In the genomic region with DNA sequence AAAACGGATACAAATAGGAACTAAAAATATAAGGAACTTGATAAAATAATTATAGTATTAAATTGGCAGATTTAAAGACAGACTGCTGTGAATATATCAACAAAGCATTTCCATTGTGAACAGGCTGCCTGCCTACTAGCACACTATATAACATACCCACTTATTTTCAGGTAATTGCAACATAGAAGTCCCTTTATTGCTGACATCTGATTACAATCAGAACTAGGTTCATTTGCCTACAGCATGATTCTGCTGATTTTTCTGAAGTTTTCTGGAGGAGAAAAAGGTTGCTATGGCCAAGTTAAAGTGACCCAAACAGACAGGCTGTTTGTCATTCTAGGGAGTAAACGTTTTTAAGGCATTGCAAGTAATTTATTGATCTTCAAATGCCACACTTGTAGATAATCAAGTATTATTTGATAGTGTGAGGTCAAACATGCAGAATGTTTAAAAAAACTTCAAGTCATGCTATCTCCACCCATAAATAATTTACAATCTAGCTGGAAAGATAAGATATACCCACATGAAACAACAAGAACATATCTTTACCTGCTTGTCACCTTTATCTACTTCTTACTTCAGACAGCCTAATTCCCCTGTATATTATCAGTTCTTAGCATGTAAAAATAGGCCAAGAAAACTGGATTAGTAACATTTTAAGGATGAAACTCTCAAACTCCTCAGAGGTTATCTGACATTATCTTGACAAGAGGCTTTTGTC, we compare ENCODE assay signal across 19 cellular contexts. TPM values are rescaled to one million over a fixed set of nuclear protein-coding genes. Genes with fewer than 3 reads are reported as not detected.
DNase-seq lines count a peak whose midpoint lies in the region; ATAC-seq and TF ChIP-seq lines count a peak whose summit lies in the region.
"Had no signal": no experiment of that assay in that cellular context is flagged by ENCODE, and none has a peak within 500 bp of the region (broad histone marks: within the 10 kb centered on the region; RNA-seq: fewer than 3 reads in every experiment).

No MANE protein-coding gene starts in this region.

- H3K4me2 ChIP-seq in MM.1S (ENCODE audit: low read depth, low read length), result no peak overlapping the region
- H3K4me2 ChIP-seq: A549 had no signal

- no peak overlapping the region for H3K4me3 ChIP-seq in cardiac muscle cell
- H3K4me3 ChIP-seq in MM.1S (ENCODE audit: low read length), result no peak overlapping the region
- H3K4me3 ChIP-seq: A549, HAP-1 had no signal

- ATAC-seq in Right ventricle myocardium superior (ENCODE audit: poor library complexity) (no peak), naive B cell (ENCODE audit: low read depth in 2 of 2) (no peak), HG03108 (IDR thresholded peaks at IDR 0.05; ENCODE audit: unreplicated experiment) (no peak)
- ATAC-seq: A549 had no signal

- H3F3A ChIP-seq in MM.1S (ENCODE audit: insufficient read depth, low read length), result no peaks in the 10 kb centered on the region

- H3K36me3 Mint-ChIP-seq in naive B cell (peaks cover 4 to 6% of the 10 kb centered on the region in 2 donors), type B pancreatic cell (peaks cover 21% of the 10 kb centered on the region)

- TF ChIP-seq CTCF in cardiac muscle cell (IDR thresholded peaks at IDR 0.05; ENCODE audit: low read depth, low read length), result no peak
- TF ChIP-seq CTCF in VCaP (conservative IDR thresholded peaks at IDR 0.05), result no peak
- TF ChIP-seq CTCF in type B pancreatic cell (conservative IDR thresholded peaks at IDR 0.05), result no peak
- TF ChIP-seq CTCF in MM.1S (IDR thresholded peaks at IDR 0.05; ENCODE audit: low read length), result no peak

- H4K20me1 ChIP-seq in MM.1S (ENCODE audit: insufficient read depth, low read length), result no peaks in the 10 kb centered on the region; the same call in 1 of the 2 replicates

- H2AFZ ChIP-seq in MM.1S (ENCODE audit: low read length), result no peak overlapping the region

- H3K4me1 Mint-ChIP-seq in naive B cell, result peaks cover 69 to 78% (median 72%) of the 10 kb centered on the region in 3 donors
- peaks cover 53% of the 10 kb centered on the region for H3K4me1 Mint-ChIP-seq in type B pancreatic cell (ENCODE audit: unreplicated experiment)

- intact Hi-C loops in Right ventricle myocardium superior (cut with DNase I), result no loop called here

- H3K27me3 ChIP-seq in cardiac muscle cell, result no peaks in the 10 kb centered on the region
- H3K27me3 ChIP-seq in MM.1S (replicated peaks; ENCODE audit: insufficient read depth, low read length), result no peaks in the 10 kb centered on the region

- H3K79me2 ChIP-seq in MM.1S (ENCODE audit: low read length), result peaks cover 65% of the 10 kb centered on the region

- H3K4me3 Mint-ChIP-seq in naive B cell (peak overlapping the region in 1 of 8 donors; percentile 57), type B pancreatic cell (no peak overlapping the region)
- H3K4me3 Mint-ChIP-seq: CD14-positive monocyte had no signal

- H3K36me3 ChIP-seq in cardiac muscle cell (no peaks in the 10 kb centered on the region), MM.1S (replicated peaks; ENCODE audit: insufficient read depth, low read length) (no peaks in the 10 kb centered on the region)
- H3K36me3 ChIP-seq: HAP-1 had no signal

- no peaks in the 10 kb centered on the region for H3K9me2 ChIP-seq in MM.1S (replicated peaks; ENCODE audit: insufficient read depth, low read length)

- H3K27ac ChIP-seq in cardiac muscle cell (peak overlapping the region; percentile 92), VCaP (peak overlapping the region; percentile 34), MM.1S (ENCODE audit: low read length) (no peak overlapping the region)
- H3K27ac ChIP-seq: A549 had no signal

- H3K9me3 Mint-ChIP-seq in naive B cell (no peaks in the 10 kb centered on the region), type B pancreatic cell (peaks cover 6% of the 10 kb centered on the region)
- H3K9me3 Mint-ChIP-seq: CD14-positive monocyte had no signal

- H3K27ac Mint-ChIP-seq in naive B cell (peak overlapping the region; percentile 5 to 73 (median 54)), type B pancreatic cell (peak overlapping the region; percentile 16)

- H3K27me3 Mint-ChIP-seq in naive B cell, result no peaks in the 10 kb centered on the region
- H3K27me3 Mint-ChIP-seq in type B pancreatic cell, result no peaks in the 10 kb centered on the region

- no peak overlapping the region for H3K9ac ChIP-seq in MM.1S (ENCODE audit: low read length)

- DNase-seq in cardiac muscle cell (ENCODE audit: low read depth in 1 of 2, low spot score in 1 of 2), result no peak
- DNase-seq in Right ventricle myocardium superior, result no peak
- no peak for DNase-seq in naive B cell
- DNase-seq in type B pancreatic cell (ENCODE audit: extremely low spot score, unreplicated experiment), result no peak
- DNase-seq in effector CD4-positive, alpha-beta T cell, result no peak
- DNase-seq in MM.1S, result no peak
- DNase-seq: DND-41, GDM1, NCI-H1092 treated with DMSO at 0.1 percent for 48 hours, NCI-H1694 treated with DMSO at 0.1 percent for 48 hours, NCI-H2171, NCI-H446 treated with DMSO at 0.1 percent for 48 hours, NCI-H774, SHP77 treated with DMSO at 0.1 percent for 48 hours had no signal

- H3K9me3 ChIP-seq in cardiac muscle cell (ENCODE audit: low read depth), result no peaks in the 10 kb centered on the region
- no peaks in the 10 kb centered on the region for H3K9me3 ChIP-seq in MM.1S (replicated peaks; ENCODE audit: insufficient read depth, low read length)
- H3K9me3 ChIP-seq: A549, HAP-1 had no signal

- H3K4me1 ChIP-seq in cardiac muscle cell (ENCODE audit: low read depth), result peaks cover 81% of the 10 kb centered on the region
- H3K4me1 ChIP-seq in MM.1S (ENCODE audit: low read length), result no peaks in the 10 kb centered on the region

RNA-seq across cellular contexts. Expression of a gene that starts 40.5 kb away (rescaled TPM):
- total RNA-seq in cardiac muscle cell (110 and 141 TPM in 2 replicates), Right ventricle myocardium superior (54.9 TPM), type B pancreatic cell (ENCODE audit: low replicate concordance) (104 and 110 TPM in 2 replicates)
- polyA plus RNA-seq in cardiac muscle cell (79.0 and 86.1 TPM in 2 replicates), naive B cell (ENCODE audit: low read depth in 6 of 6) (100 to 1,000 TPM; 203 to 341 (median 281) TPM)
